14 cellular contexts compared by ENCODE assay signal in the genomic region with DNA sequence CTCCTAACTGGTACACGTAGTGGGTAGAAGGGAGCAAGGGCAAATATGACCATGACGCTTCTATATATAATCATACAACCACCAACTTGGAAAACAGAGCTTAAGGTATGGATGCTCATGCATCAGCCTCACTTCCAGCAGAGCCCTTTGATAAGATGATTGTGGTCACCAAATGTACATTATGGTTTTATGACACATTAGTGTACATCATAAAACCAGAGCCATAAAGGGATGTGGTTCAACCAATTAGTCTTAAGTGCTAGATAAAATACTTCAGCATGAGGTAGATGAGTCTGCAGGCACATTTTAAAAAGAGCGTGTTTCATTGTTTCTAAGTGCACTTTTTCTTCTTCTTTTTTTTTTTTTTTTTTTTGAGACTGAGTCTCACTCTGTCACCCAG. TPM values are rescaled to one million over a fixed set of nuclear protein-coding genes. Genes with fewer than 3 reads are reported as not detected.
A peak's percentile ranks its signal among the peaks of the same experiment; 100 is the strongest.
DNase-seq lines count a peak whose midpoint lies in the region; ATAC-seq and TF ChIP-seq lines count a peak whose summit lies in the region.
"Had no signal": no experiment of that assay in that cellular context is flagged by ENCODE, and none has a peak within 500 bp of the region (broad histone marks: within the 10 kb centered on the region; RNA-seq: fewer than 3 reads in every experiment).

No MANE protein-coding gene starts in this region.

- no peak for TF ChIP-seq CTCF in CD8-positive, alpha-beta T cell (IDR thresholded peaks at IDR 0.05)
- TF ChIP-seq CTCF in fibroblast of villous mesenchyme (IDR thresholded peaks at IDR 0.05; ENCODE audit: insufficient read depth, low read depth, low read length): no peak

- no peak overlapping the region for H3K4me3 ChIP-seq in CD8-positive, alpha-beta T cell (ENCODE audit: low read depth, low read length)
- H3K4me3 ChIP-seq in fibroblast of villous mesenchyme (ENCODE audit: low read depth, low read length): no peak overlapping the region
- H3K4me3 ChIP-seq: dorsolateral prefrontal cortex had no signal

- POLR2A ChIA-PET in CD8-positive, alpha-beta T cell (lab: Charles Lee): no interaction called here
- POLR2A ChIA-PET in HEK293T (lab: Yijun Ruan, JAX): interaction anchor here (0.7 to 0.9 kb wide), 2 partner anchors 36 kb away, joined by 3 read pairs; no protein-coding TSS in a partner anchor

- H3K27ac Mint-ChIP-seq in CD8-positive, alpha-beta T cell: no peak overlapping the region

- no peak overlapping the region for H3K27ac ChIP-seq in CD8-positive, alpha-beta T cell (ENCODE audit: low read depth, low read length)
- H3K27ac ChIP-seq: dorsolateral prefrontal cortex had no signal

- no peaks in the 10 kb centered on the region for H3K36me3 ChIP-seq in CD8-positive, alpha-beta T cell (ENCODE audit: insufficient read depth, low read length)
- H3K36me3 ChIP-seq: BE2C had no signal

- peaks cover 3% of the 10 kb centered on the region for H3K4me1 Mint-ChIP-seq in CD8-positive, alpha-beta T cell (ENCODE audit: low read depth)

- H3K9me3 Mint-ChIP-seq in CD8-positive, alpha-beta T cell: peaks cover 11% of the 10 kb centered on the region

- H3K27me3 Mint-ChIP-seq in CD8-positive, alpha-beta T cell (ENCODE audit: low read depth): no peaks in the 10 kb centered on the region

- ATAC-seq in CD8-positive, alpha-beta T cell: peak; percentile 48
- ATAC-seq in HG02870 (IDR thresholded peaks at IDR 0.05; ENCODE audit: unreplicated experiment): no peak
- no peak for ATAC-seq in HG03025 (IDR thresholded peaks at IDR 0.05; ENCODE audit: low FRiP score, unreplicated experiment)
- no peak for ATAC-seq in GM21515 (IDR thresholded peaks at IDR 0.05; ENCODE audit: unreplicated experiment)

- no peaks in the 10 kb centered on the region for H3K36me3 Mint-ChIP-seq in CD8-positive, alpha-beta T cell

- H3K4me1 ChIP-seq in CD8-positive, alpha-beta T cell (ENCODE audit: insufficient read depth, low read length): no peaks in the 10 kb centered on the region
- H3K4me1 ChIP-seq: BE2C had no signal

- no peaks in the 10 kb centered on the region for H3K27me3 ChIP-seq in CD8-positive, alpha-beta T cell (ENCODE audit: insufficient read depth, low read length)
- H3K27me3 ChIP-seq: BE2C had no signal

- H3K4me3 Mint-ChIP-seq in CD8-positive, alpha-beta T cell: no peak overlapping the region

- CTCF ChIA-PET in CD8-positive, alpha-beta T cell (lab: Charles Lee): no interaction called here
- CTCF ChIA-PET in HEK293T (lab: Yijun Ruan, JAX): no interaction called here

- no peaks in the 10 kb centered on the region for H3K9me3 ChIP-seq in CD8-positive, alpha-beta T cell (ENCODE audit: low read length)
- H3K9me3 ChIP-seq: BE2C had no signal

- no peak for DNase-seq in CD8-positive, alpha-beta T cell
- DNase-seq in HEK293T (ENCODE audit: extremely low spot score) (peak; percentile 44), NOMO-1 treated with dmso at 0.1 percent for 144 hours (lab: John Stamatoyannopoulos, UW; ENCODE audit: unreplicated experiment) (peak; percentile 35), fibroblast of villous mesenchyme (ENCODE audit: low read depth) (peak; percentile 59)
- DNase-seq: activated CD4-positive, CD25-positive, alpha-beta regulatory T cell treated with anti-CD3 and anti-CD28 coated beads, Interleukin-2, amount 50 U/mL, for 72 hours; BE2C; dorsolateral prefrontal cortex; hypothalamus; stimulated activated CD4-positive, alpha-beta T cell treated with anti-CD3 and anti-CD28 coated beads, Interleukin-1b, Interleukin-23, amount 100 ng/mL, for 48 hours; stimulated activated CD8-positive, alpha-beta memory T cell treated with anti-CD3 and anti-CD28 coated beads, Interleukin-4, amount 100 ng/mL, for 48 hours had no signal

- intact Hi-C loops in CD8-positive, alpha-beta T cell (cut with DNase I, micrococcal nuclease): no loop called here

TF ChIP-seq in HEK293T, 16 proteins besides CTCF, POLR2A, EP300 and RAD21:
- TF ChIP-seq SUZ12 (IDR thresholded peaks at IDR 0.05): no peak
- peak; percentile 62; the same call in 1 of the 2 replicates for TF ChIP-seq ZNF384 (IDR thresholded peaks at IDR 0.05)
- TF ChIP-seq FOXA1 (IDR thresholded peaks at IDR 0.05): no peak
- no peak for TF ChIP-seq TARDBP (IDR thresholded peaks at IDR 0.05)

RNA-seq across cellular contexts. Expression of a gene that starts 43.7 kb away (rescaled TPM):
- 10 to 100 TPM; 10.3 to 13.5 TPM for total RNA-seq in CD8-positive, alpha-beta T cell
- 17.7 and 58.9 TPM in 2 replicates for total RNA-seq in fibroblast of villous mesenchyme
- total RNA-seq: OCI-LY7 had no signal

Comparison
In these comparisons a context has a peak if more than half of its experiments do, and no peak if none do; other contexts are left out.
1. DNase-seq: peak in HEK293T (single experiment), NOMO-1 treated with dmso at 0.1 percent for 144 hours (single experiment) and fibroblast of villous mesenchyme (single experiment); none in CD8-positive, alpha-beta T cell (0 of 7).